ENCODE assay signal across 28 cellular contexts in genomic region chr10:33800545-33800944, GRCh38.
DNase-seq lines count a peak whose midpoint lies in the region; ATAC-seq and TF ChIP-seq lines count a peak whose summit lies in the region.
"Had no signal": no experiment of that assay in that cellular context is flagged by ENCODE, and none has a peak within 500 bp of the region (broad histone marks: within the 10 kb centered on the region; RNA-seq: fewer than 3 reads in every experiment).

No MANE protein-coding gene starts in this region.

- 60 to 78% methylated on average over 5 of the region's 5 CpGs for WGBS in body of pancreas, 2 donors

- H3K4me1 ChIP-seq in body of pancreas (peaks cover 31% of the 10 kb centered on the region), left ventricle myocardium inferior (peaks cover 16% of the 10 kb centered on the region), skeletal muscle satellite cell (ENCODE audit: control insufficient read depth, insufficient read depth, low read length) (peaks cover 37% of the 10 kb centered on the region)
- H3K4me1 ChIP-seq: gastroesophageal sphincter, suprapubic skin had no signal

- H3K36me3 ChIP-seq in body of pancreas (replicated peaks in 1 of 2; ENCODE audit: insufficient read depth in 1 of 2, low read depth in 2 of 2) (no peaks in the 10 kb centered on the region), left ventricle myocardium inferior (no peaks in the 10 kb centered on the region), skeletal muscle satellite cell (ENCODE audit: insufficient read depth, low read length) (no peaks in the 10 kb centered on the region)
- H3K36me3 ChIP-seq: gastroesophageal sphincter, suprapubic skin had no signal

- H3K27ac Mint-ChIP-seq in HFFc6, result no peak overlapping the region
- H3K27ac Mint-ChIP-seq in immature natural killer cell, result no peak overlapping the region
- H3K27ac Mint-ChIP-seq: activated B cell treated with CpG ODN at 0.5 μM for 24 hours; activated CD4-positive, alpha-beta memory T cell treated with anti-CD3 and anti-CD28 coated beads for 36 hours; activated naive CD4-positive, alpha-beta T cell treated with anti-CD3 and anti-CD28 coated beads, Interleukin-2, amount 50 U/mL, for 72 hours; activated T-helper 17 cell treated with anti-CD3 and anti-CD28 coated beads, Interleukin-2, amount 50 U/mL, for 72 hours; CD14-positive monocyte had no signal

- peak overlapping the region; percentile 25 to 71 (median 47) for H3K27ac ChIP-seq in body of pancreas
- peak overlapping the region; percentile 88 for H3K27ac ChIP-seq in left ventricle myocardium inferior (replicated peaks)
- H3K27ac ChIP-seq: gastroesophageal sphincter, suprapubic skin had no signal

- H3K4me3 ChIP-seq in body of pancreas (no peak overlapping the region), left ventricle myocardium inferior (no peak overlapping the region), skeletal muscle satellite cell (ENCODE audit: low read length) (no peak overlapping the region)
- H3K4me3 ChIP-seq: gastroesophageal sphincter, lung, suprapubic skin had no signal

- H3K4me1 Mint-ChIP-seq in HFFc6 (ENCODE audit: low read depth), result peaks cover 40% of the 10 kb centered on the region
- H3K4me1 Mint-ChIP-seq in immature natural killer cell, result peaks cover 19 to 29% of the 10 kb centered on the region in 2 donors
- H3K4me1 Mint-ChIP-seq: activated B cell treated with CpG ODN at 0.5 μM for 24 hours; activated T-helper 17 cell treated with anti-CD3 and anti-CD28 coated beads, Interleukin-2, amount 50 U/mL, for 72 hours; CD14-positive monocyte; central memory CD8-positive, alpha-beta T cell had no signal

- no peak overlapping the region for H3K9ac ChIP-seq in skeletal muscle satellite cell (ENCODE audit: low read depth, low read length)

- H3K27me3 ChIP-seq in body of pancreas, result no peaks in the 10 kb centered on the region
- no peaks in the 10 kb centered on the region for H3K27me3 ChIP-seq in left ventricle myocardium inferior (ENCODE audit: low read depth)
- H3K27me3 ChIP-seq in skeletal muscle satellite cell (ENCODE audit: control insufficient read depth, insufficient read depth, low read length), result no peaks in the 10 kb centered on the region
- H3K27me3 ChIP-seq: gastroesophageal sphincter, suprapubic skin had no signal

- H3K27me3 Mint-ChIP-seq in HFFc6 (ENCODE audit: insufficient read depth) (peaks cover 9% of the 10 kb centered on the region), immature natural killer cell (ENCODE audit: low read depth in 3 of 3) (peaks cover 0 to 7% (median 6%) of the 10 kb centered on the region in 3 donors)
- H3K27me3 Mint-ChIP-seq: activated B cell treated with CpG ODN at 0.5 μM for 24 hours; activated CD4-positive, alpha-beta memory T cell treated with anti-CD3 and anti-CD28 coated beads for 36 hours; central memory CD8-positive, alpha-beta T cell had no signal

- peak overlapping the region; percentile 10 for H3K4me2 ChIP-seq in skeletal muscle satellite cell (ENCODE audit: low read length)

- ATAC-seq in body of pancreas, result no peak
- ATAC-seq: activated naive CD4-positive, alpha-beta T cell treated with anti-CD3 and anti-CD28 coated beads, Interleukin-2, amount 50 U/mL, for 72 hours; activated T-helper 17 cell treated with anti-CD3 and anti-CD28 coated beads, Interleukin-2, amount 50 U/mL, for 72 hours; gastroesophageal sphincter; HCT116 had no signal

- DNase-seq in HFFc6 (peak; percentile 16), body of pancreas (no peak), left ventricle myocardium inferior (peak; percentile 40), immature natural killer cell (no peak), NCI-H1417 (lab: John Stamatoyannopoulos, UW) (no peak), DMS79 treated with DMSO at 0.1 percent for 48 hours (lab: John Stamatoyannopoulos, UW) (no peak)
- DNase-seq: activated B cell treated with CpG ODN at 0.5 μM for 24 hours; activated CD4-positive, alpha-beta memory T cell treated with anti-CD3 and anti-CD28 coated beads for 36 hours; activated CD8-positive, alpha-beta memory T cell treated with anti-CD3 and anti-CD28 coated beads, Interleukin-2, amount 50 U/mL, for 48 hours; aorta; EL; KBM-7; kidney; NCI-H1436 treated with DMSO at 0.1 percent for 48 hours; NCI-H446 treated with DMSO at 0.1 percent for 48 hours; posterior cingulate gyrus; small intestine; stimulated activated CD4-positive, alpha-beta T cell treated with anti-CD3 and anti-CD28 coated beads, Interleukin-1b, Interleukin-23, amount 100 ng/mL, for 48 hours had no signal

- H3K9me3 ChIP-seq in body of pancreas (no peaks in the 10 kb centered on the region), left ventricle myocardium inferior (replicated peaks) (no peaks in the 10 kb centered on the region), skeletal muscle satellite cell (replicated peaks; ENCODE audit: low read length) (no peaks in the 10 kb centered on the region)
- H3K9me3 ChIP-seq: gastroesophageal sphincter, suprapubic skin had no signal

- no peak for TF ChIP-seq POLR2A in body of pancreas (IDR thresholded peaks at IDR 0.05)

- TF ChIP-seq CTCF in HFFc6 (IDR thresholded peaks at IDR 0.05) (no peak), body of pancreas (IDR thresholded peaks at IDR 0.05) (no peak), left ventricle myocardium inferior (IDR thresholded peaks at IDR 0.05; ENCODE audit: borderline replicate concordance) (no peak)

- H3K36me3 Mint-ChIP-seq in HFFc6 (ENCODE audit: low read depth), result no peaks in the 10 kb centered on the region
- H3K36me3 Mint-ChIP-seq in immature natural killer cell, result no peaks in the 10 kb centered on the region
- H3K36me3 Mint-ChIP-seq: activated CD4-positive, alpha-beta memory T cell treated with anti-CD3 and anti-CD28 coated beads for 36 hours; activated naive CD4-positive, alpha-beta T cell treated with anti-CD3 and anti-CD28 coated beads, Interleukin-2, amount 50 U/mL, for 72 hours; CD14-positive monocyte had no signal

- H3K9me3 Mint-ChIP-seq in HFFc6 (no peaks in the 10 kb centered on the region), immature natural killer cell (no peaks in the 10 kb centered on the region)
- H3K9me3 Mint-ChIP-seq: activated CD4-positive, alpha-beta memory T cell treated with anti-CD3 and anti-CD28 coated beads for 36 hours; activated naive CD4-positive, alpha-beta T cell treated with anti-CD3 and anti-CD28 coated beads, Interleukin-2, amount 50 U/mL, for 72 hours; activated T-helper 17 cell treated with anti-CD3 and anti-CD28 coated beads, Interleukin-2, amount 50 U/mL, for 72 hours; central memory CD8-positive, alpha-beta T cell had no signal

- H3K4me3 Mint-ChIP-seq in HFFc6 (no peak overlapping the region), immature natural killer cell (no peak overlapping the region)
- H3K4me3 Mint-ChIP-seq: activated B cell treated with CpG ODN at 0.5 μM for 24 hours; activated CD4-positive, alpha-beta memory T cell treated with anti-CD3 and anti-CD28 coated beads for 36 hours; activated T-helper 17 cell treated with anti-CD3 and anti-CD28 coated beads, Interleukin-2, amount 50 U/mL, for 72 hours; CD14-positive monocyte; central memory CD8-positive, alpha-beta T cell; neural crest cell had no signal

- intact Hi-C loops in body of pancreas (cut with DNase I) (no loop called here), left ventricle myocardium inferior (cut with micrococcal nuclease) (no loop called here)

Comparison
In these comparisons a context has a peak if more than half of its experiments do, and no peak if none do; other contexts are left out.
1. DNase-seq: peak in HFFc6 (single experiment) and left ventricle myocardium inferior (single experiment); none in body of pancreas (0 of 4), immature natural killer cell (0 of 3), NCI-H1417 (0 of 3) and DMS79 treated with DMSO at 0.1 percent for 48 hours (single experiment).